In genomic region chr1:244995602-244996400, GRCh38 we compare ENCODE assay signal across 2 cellular contexts.
TF ChIP-seq lines count a peak whose summit lies in the region.

No MANE protein-coding gene starts in this region.

TF ChIP-seq in H1, 55 proteins besides CTCF, POLR2A, EP300 and RAD21 (continues in another document):
- TF ChIP-seq ATF2 (IDR thresholded peaks at IDR 0.05; ENCODE audit: low read length) (no peak), SIN3A (conservative IDR thresholded peaks at IDR 0.05 in 1 of 2, IDR thresholded peaks at IDR 0.05 in 1 of 2; ENCODE audit: low read depth in 1 of 2, low read length in 2 of 2) (no peak), MAX (IDR thresholded peaks at IDR 0.05) (no peak), POU5F1 (IDR thresholded peaks at IDR 0.05; ENCODE audit: low read depth, low read length) (no peak), CHD7 (IDR thresholded peaks at IDR 0.05; ENCODE audit: insufficient replicate concordance, low read length) (no peak), HDAC2 (IDR thresholded peaks at IDR 0.05; ENCODE audit: borderline replicate concordance in 1 of 2, low read depth in 2 of 2, low read length in 2 of 2) (no peak), ASH2L (IDR thresholded peaks at IDR 0.05; ENCODE audit: low read length) (no peak), POLR2AphosphoS5 (IDR thresholded peaks at IDR 0.05; ENCODE audit: low read depth, low read length) (no peak), KDM1A (IDR thresholded peaks at IDR 0.05; ENCODE audit: borderline replicate concordance, low read length) (no peak), RBBP5 (IDR thresholded peaks at IDR 0.05; ENCODE audit: borderline replicate concordance, low read depth, low read length) (no peak), NANOG (IDR thresholded peaks at IDR 0.05; ENCODE audit: insufficient read depth, low read depth, low read length, poor library complexity, severe bottlenecking) (no peak), CBX8 (IDR thresholded peaks at IDR 0.05; ENCODE audit: borderline replicate concordance, low read depth, low read length) (no peak), EZH2 (IDR thresholded peaks at IDR 0.05; ENCODE audit: low read depth, low read length, severe bottlenecking) (no peak), KDM4A (IDR thresholded peaks at IDR 0.05; ENCODE audit: low read depth, low read length, severe bottlenecking) (no peak), TBP (IDR thresholded peaks at IDR 0.05; ENCODE audit: low read depth, low read length) (no peak), CREB1 (IDR thresholded peaks at IDR 0.05) (no peak)

TF ChIP-seq in liver, 16 proteins besides CTCF, POLR2A, EP300 and RAD21 (continued from another document):
- TF ChIP-seq REST (IDR thresholded peaks at IDR 0.05) = no peak
- TF ChIP-seq MAX (IDR thresholded peaks at IDR 0.05) = peak; percentile 97
- peak in 1 of 2 donors; percentile 33 for TF ChIP-seq GABPA (IDR thresholded peaks at IDR 0.05 in 1 of 2, conservative IDR thresholded peaks at IDR 0.05 in 1 of 2)
- TF ChIP-seq FOXA1 (IDR thresholded peaks at IDR 0.05) = peak; percentile 93
- TF ChIP-seq FOXA2 (IDR thresholded peaks at IDR 0.05) = peak; percentile 95
- TF ChIP-seq EGR1 (IDR thresholded peaks at IDR 0.05; ENCODE audit: low read depth in 2 of 2) = peak in 1 of 2 donors; percentile 91
- TF ChIP-seq NR2F2 (IDR thresholded peaks at IDR 0.05) = no peak
- TF ChIP-seq YY1 (IDR thresholded peaks at IDR 0.05) = peak; percentile 52
- TF ChIP-seq ATF3 (IDR thresholded peaks at IDR 0.05) = peak; percentile 53
- TF ChIP-seq HNF4G (IDR thresholded peaks at IDR 0.05) = no peak
- peak; percentile 57 to 74 for TF ChIP-seq RXRA (IDR thresholded peaks at IDR 0.05)
- no peak for TF ChIP-seq ZBTB33 (IDR thresholded peaks at IDR 0.05)
- TF ChIP-seq SP1 (IDR thresholded peaks at IDR 0.05) = peak; percentile 71
- peak; percentile 55 for TF ChIP-seq HNF4A (conservative IDR thresholded peaks at IDR 0.05)
